In the genomic region with DNA sequence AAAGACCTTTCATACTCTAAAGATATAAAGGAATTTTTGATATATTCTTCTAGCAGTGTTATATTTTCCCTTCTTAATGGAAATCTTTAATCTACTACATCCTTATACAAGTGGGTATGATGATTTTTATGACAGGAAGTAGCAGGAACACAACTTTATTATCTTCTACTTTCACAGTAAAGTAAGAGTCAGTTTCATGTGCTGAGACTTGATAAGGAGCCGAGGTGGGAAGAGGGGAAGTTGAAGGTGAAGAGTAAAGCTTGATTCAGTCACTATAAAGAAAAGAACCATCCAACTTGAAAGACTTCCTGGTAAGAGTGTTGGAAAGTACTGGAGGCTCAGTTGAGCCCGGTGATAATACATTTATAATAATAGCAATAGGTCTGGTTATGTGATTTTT, we compare ENCODE assay signal across 27 cellular contexts.
"Had no signal": no experiment of that assay in that cellular context is flagged by ENCODE, and none has a peak within 500 bp of the region (broad histone marks: within the 10 kb centered on the region; RNA-seq: fewer than 3 reads in every experiment).

No MANE protein-coding gene starts in this region.

- H3K4me1 ChIP-seq: left lung, lower lobe of right lung, neural progenitor cell, right atrium auricular region, right lobe of liver, testis, thyroid gland, upper lobe of right lung had no signal

- H3K4me3 ChIP-seq: left lung, lower lobe of right lung, neural progenitor cell, right atrium auricular region, right lobe of liver, smooth muscle cell, testis, thyroid gland, transverse colon, upper lobe of right lung had no signal

- H3K27me3 ChIP-seq: left lung, neural progenitor cell, neutrophil, right atrium auricular region, right lobe of liver, testis, thyroid gland, upper lobe of right lung had no signal

- DNase-seq: hippocampal formation; kidney glomerular epithelial cell; left cardiac atrium; left lung; lower lobe of right lung; mammary epithelial cell; mesenchymal stem cell; naive B cell; natural killer cell; nephron progenitor cell; occipital lobe; right lobe of liver; stimulated activated CD4-positive, alpha-beta T cell treated with anti-CD3 and anti-CD28 coated beads, Interleukin-1b, Interleukin-23, amount 100 ng/mL, for 48 hours; stimulated activated CD4-positive, alpha-beta T cell treated with anti-CD3 and anti-CD28 coated beads, Interleukin-2, amount 100 ng/mL, for 48 hours; stimulated activated CD4-positive, alpha-beta T cell treated with anti-CD3 and anti-CD28 coated beads, Interleukin-4, amount 100 ng/mL, for 4 hours; stimulated activated CD8-positive, alpha-beta memory T cell treated with anti-CD3 and anti-CD28 coated beads, Interleukin-4, amount 100 ng/mL, for 48 hours; stimulated activated naive CD4-positive, alpha-beta T cell treated with Interleukin-2 at 50 U/mL for 16 hours; stimulated activated naive CD8-positive, alpha-beta T cell treated with anti-CD3 and anti-CD28 coated beads, Interleukin-15, amount 100 ng/mL, for 72 hours; testis; thyroid gland; transverse colon; upper lobe of right lung had no signal

- ATAC-seq: left cardiac atrium; left lung; lower lobe of right lung; natural killer cell; right lobe of liver; stimulated activated memory B cell treated with anti-CD40 and anti-IgM and Interleukin-4, amounts not matched to agents 10 μg/mL and 1 μg/mL and 100 μg/mL, for 72 hours; stimulated activated naive CD8-positive, alpha-beta T cell treated with anti-CD3 and anti-CD28 coated beads, Interleukin-15, amount 100 ng/mL, for 72 hours; upper lobe of right lung had no signal

- H3K36me3 ChIP-seq: left lung, lower lobe of right lung, neural progenitor cell, neutrophil, right atrium auricular region, right lobe of liver, thyroid gland, transverse colon, upper lobe of right lung had no signal

- H3K9me3 ChIP-seq: lower lobe of right lung, neutrophil, right lobe of liver, testis, thyroid gland, transverse colon, upper lobe of right lung had no signal
